8 cellular contexts compared by ENCODE assay signal in the genomic region with DNA sequence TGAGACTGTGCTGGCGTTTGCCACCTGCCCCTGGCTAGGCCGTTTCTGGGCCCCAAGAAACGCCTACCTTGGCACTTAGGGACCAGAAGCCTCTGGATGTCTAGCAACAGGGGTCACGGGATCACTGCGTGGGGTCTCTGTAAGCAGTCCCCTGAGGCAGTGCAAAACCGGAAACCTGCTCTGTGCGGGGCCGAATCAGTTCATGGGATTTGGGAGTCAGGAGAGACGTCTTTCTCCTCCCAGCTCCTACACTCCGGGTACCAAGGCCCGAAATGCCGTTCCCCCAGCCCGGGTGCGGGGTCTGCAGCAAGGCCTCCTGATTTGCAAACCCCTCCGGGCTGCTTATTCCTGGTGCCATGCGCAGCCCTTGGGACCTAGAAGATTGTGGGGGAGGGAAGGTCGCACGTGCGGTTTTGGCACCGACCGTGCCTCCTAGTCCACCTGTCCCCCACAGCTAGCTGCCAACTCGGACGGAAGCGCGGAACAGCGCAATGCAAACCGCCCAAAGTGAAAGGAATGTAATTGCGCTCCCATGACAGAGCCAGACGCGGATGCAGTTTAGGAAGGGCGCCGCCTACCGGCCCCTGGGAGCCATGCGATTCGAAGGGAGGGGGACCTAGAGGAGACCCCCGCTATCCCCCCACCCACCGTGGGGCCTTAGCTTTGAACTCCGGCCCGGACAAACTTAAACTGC. TPM values are rescaled to one million over a fixed set of nuclear protein-coding genes. Genes with fewer than 3 reads are reported as not detected.
DNase-seq lines count a peak whose midpoint lies in the region; ATAC-seq and TF ChIP-seq lines count a peak whose summit lies in the region.

No MANE protein-coding gene starts in this region.

- POLR2A ChIA-PET in CD4-positive, alpha-beta T cell (lab: Charles Lee), result interaction anchor here (1.5 kb wide), 1 partner anchor 10 kb away, joined by 5 read pairs; no protein-coding TSS in a partner anchor
- POLR2A ChIA-PET in naive thymus-derived CD4-positive, alpha-beta T cell (lab: Charles Lee), result no interaction called here

- H3K36me3 ChIP-seq in Loucy (ENCODE audit: insufficient read depth, low read length), result peaks cover 32% of the 10 kb centered on the region; the same call in 1 of the 2 replicates
- no peaks in the 10 kb centered on the region for H3K36me3 ChIP-seq in naive thymus-derived CD4-positive, alpha-beta T cell (ENCODE audit: control insufficient read depth in 2 of 3, insufficient read depth in 3 of 3, low read length in 3 of 3)

- no peaks in the 10 kb centered on the region for H3F3A ChIP-seq in Loucy (ENCODE audit: low read depth)

- H3K27me3 ChIP-seq in CD4-positive, alpha-beta T cell (ENCODE audit: control insufficient read depth, insufficient read depth, low read length), result peaks cover 90% of the 10 kb centered on the region
- H3K27me3 ChIP-seq in Loucy (ENCODE audit: insufficient read depth, low read length, poor library complexity, severe bottlenecking), result no peaks in the 10 kb centered on the region
- H3K27me3 ChIP-seq in naive thymus-derived CD4-positive, alpha-beta T cell (ENCODE audit: control insufficient read depth in 2 of 2, insufficient read depth in 2 of 2, low read length in 2 of 2), result peaks cover 10 to 35% of the 10 kb centered on the region in 2 donors

- peak overlapping the region; percentile 81 for H3K9ac ChIP-seq in Loucy (ENCODE audit: low read depth, low read length, poor library complexity, severe bottlenecking)

- intact Hi-C loops in CD4-positive, alpha-beta T cell (cut with DNase I, micrococcal nuclease), result loop anchor here in 1 of 2 experiments (10.0 kb wide), 2 partner anchors 1392 to 1502 kb away; a partner anchor contains a TSS
- intact Hi-C loops in naive thymus-derived CD4-positive, alpha-beta T cell (cut with micrococcal nuclease), result loop anchor here in 1 of 2 donors (2.0 kb wide), 1 partner anchor 1044 kb away; no protein-coding TSS in a partner anchor

- H3K79me2 ChIP-seq in Loucy (ENCODE audit: insufficient read depth, low read length), result peaks cover 99% of the 10 kb centered on the region

- no peak overlapping the region for H3K27ac ChIP-seq in CD4-positive, alpha-beta T cell (ENCODE audit: low read depth, low read length)
- no peak overlapping the region for H3K27ac ChIP-seq in naive thymus-derived CD4-positive, alpha-beta T cell (ENCODE audit: low read depth, low read length)

- CTCF ChIA-PET in CD4-positive, alpha-beta T cell (lab: Charles Lee), result no interaction called here
- CTCF ChIA-PET in naive thymus-derived CD4-positive, alpha-beta T cell (lab: Charles Lee), result no interaction called here

- no peak for DNase-seq in CD4-positive, alpha-beta T cell
- DNase-seq in endothelial cell (ENCODE audit: low spot score) (peak; percentile 71), activated gamma-delta T cell treated with Interleukin-2 at 50 U/mL for 16 hours (no peak), SHP77 (lab: John Stamatoyannopoulos, UW) (no peak)
- DNase-seq in naive thymus-derived CD4-positive, alpha-beta T cell, result no peak

- no peak for ATAC-seq in CD4-positive, alpha-beta T cell (ENCODE audit: poor library complexity)
- ATAC-seq in naive thymus-derived CD4-positive, alpha-beta T cell, result no peak
- ATAC-seq in HG03378 (IDR thresholded peaks at IDR 0.05; ENCODE audit: unreplicated experiment) (no peak), HG03097 (IDR thresholded peaks at IDR 0.05; ENCODE audit: low FRiP score, unreplicated experiment) (no peak)

- H3K9me3 Mint-ChIP-seq in CD4-positive, alpha-beta T cell, result no peaks in the 10 kb centered on the region
- H3K9me3 Mint-ChIP-seq in endothelial cell (ENCODE audit: unreplicated experiment), result no peaks in the 10 kb centered on the region
- H3K9me3 Mint-ChIP-seq in naive thymus-derived CD4-positive, alpha-beta T cell, result peaks cover 0 to 17% (median 0%) of the 10 kb centered on the region in 11 donors

- peak overlapping the region; percentile 82 for H3K4me2 ChIP-seq in Loucy (ENCODE audit: low read depth, low read length, poor library complexity, severe bottlenecking)

- peak overlapping the region; percentile 29 for H2AFZ ChIP-seq in Loucy (ENCODE audit: low read length)

- H3K9me2 ChIP-seq in Loucy (replicated peaks; ENCODE audit: low read depth, low read length), result no peaks in the 10 kb centered on the region

- H3K4me1 Mint-ChIP-seq in CD4-positive, alpha-beta T cell (ENCODE audit: low read depth), result peaks cover 28% of the 10 kb centered on the region
- peaks cover 40% of the 10 kb centered on the region for H3K4me1 Mint-ChIP-seq in endothelial cell (ENCODE audit: unreplicated experiment)
- H3K4me1 Mint-ChIP-seq in naive thymus-derived CD4-positive, alpha-beta T cell, result peaks cover 7 to 35% (median 20%) of the 10 kb centered on the region in 7 donors

- H3K4me3 Mint-ChIP-seq in CD4-positive, alpha-beta T cell, result peak overlapping the region; percentile 58
- peak overlapping the region; percentile 82 for H3K4me3 Mint-ChIP-seq in endothelial cell (ENCODE audit: unreplicated experiment)
- peak overlapping the region in 8 of 10 donors; percentile 44 to 63 (median 55) for H3K4me3 Mint-ChIP-seq in naive thymus-derived CD4-positive, alpha-beta T cell

- peaks cover 47% of the 10 kb centered on the region for H4K20me1 ChIP-seq in Loucy (ENCODE audit: insufficient read depth, low read length, poor library complexity, severe bottlenecking)

- peaks cover 12% of the 10 kb centered on the region for H3K4me1 ChIP-seq in Loucy (ENCODE audit: insufficient read depth, low read length, poor library complexity, severe bottlenecking)
- no peaks in the 10 kb centered on the region for H3K4me1 ChIP-seq in naive thymus-derived CD4-positive, alpha-beta T cell (ENCODE audit: control insufficient read depth in 2 of 2, insufficient read depth in 2 of 2, low read length in 2 of 2)

- H3K9me3 ChIP-seq in CD4-positive, alpha-beta T cell (ENCODE audit: control insufficient read depth, low read length), result no peaks in the 10 kb centered on the region
- no peaks in the 10 kb centered on the region for H3K9me3 ChIP-seq in Loucy (ENCODE audit: insufficient read depth, low read depth, low read length)
- no peaks in the 10 kb centered on the region for H3K9me3 ChIP-seq in naive thymus-derived CD4-positive, alpha-beta T cell (ENCODE audit: control insufficient read depth in 2 of 3, low read length in 3 of 3)

- no peaks in the 10 kb centered on the region for H3K36me3 Mint-ChIP-seq in CD4-positive, alpha-beta T cell (ENCODE audit: low read depth)
- H3K36me3 Mint-ChIP-seq in endothelial cell (ENCODE audit: low read depth, unreplicated experiment), result no peaks in the 10 kb centered on the region
- peaks cover 0 to 8% (median 0%) of the 10 kb centered on the region in 5 donors for H3K36me3 Mint-ChIP-seq in naive thymus-derived CD4-positive, alpha-beta T cell

- no peak overlapping the region for H3K27ac Mint-ChIP-seq in CD4-positive, alpha-beta T cell
- no peak overlapping the region for H3K27ac Mint-ChIP-seq in endothelial cell (ENCODE audit: unreplicated experiment)
- H3K27ac Mint-ChIP-seq in naive thymus-derived CD4-positive, alpha-beta T cell, result peak overlapping the region in 1 of 9 donors; percentile 68

- H3K27me3 Mint-ChIP-seq in CD4-positive, alpha-beta T cell, result peaks cover 90% of the 10 kb centered on the region
- peaks cover 34% of the 10 kb centered on the region for H3K27me3 Mint-ChIP-seq in endothelial cell (ENCODE audit: unreplicated experiment)
- peaks cover 79 to 91% (median 86%) of the 10 kb centered on the region in 5 donors for H3K27me3 Mint-ChIP-seq in naive thymus-derived CD4-positive, alpha-beta T cell

- TF ChIP-seq CTCF in CD4-positive, alpha-beta T cell (IDR thresholded peaks at IDR 0.05), result no peak
- peak; percentile 86 for TF ChIP-seq CTCF in Loucy (conservative IDR thresholded peaks at IDR 0.05; ENCODE audit: low read length)
- peak; percentile 91 for TF ChIP-seq CTCF in endothelial cell (IDR thresholded peaks at IDR 0.05; ENCODE audit: unreplicated experiment)

- peak overlapping the region; percentile 81 for H3K4me3 ChIP-seq in Loucy (ENCODE audit: low read length, poor library complexity, severe bottlenecking)
- H3K4me3 ChIP-seq in naive thymus-derived CD4-positive, alpha-beta T cell (ENCODE audit: low read length), result no peak overlapping the region

RNA-seq across cellular contexts. Expression of a gene that starts 6.5 kb away (rescaled TPM):
- not detected for total RNA-seq in CD4-positive, alpha-beta T cell
- 2.6 TPM for total RNA-seq in endothelial cell (ENCODE audit: unreplicated experiment)
- total RNA-seq in naive thymus-derived CD4-positive, alpha-beta T cell, result under 1 TPM in 1 of 5 experiments, not detected in 4; 0.36 TPM
- polyA plus RNA-seq in naive thymus-derived CD4-positive, alpha-beta T cell, result not detected
